In genomic region chr5:61919920-61920319, GRCh38 we compare ENCODE assay signal across 17 cellular contexts.
A peak's percentile ranks its signal among the peaks of the same experiment; 100 is the strongest.
DNase-seq lines count a peak whose midpoint lies in the region; ATAC-seq, FAIRE-seq and TF ChIP-seq lines count a peak whose summit lies in the region.
"Had no signal": no experiment of that assay in that cellular context is flagged by ENCODE, and none has a peak within 500 bp of the region (broad histone marks: within the 10 kb centered on the region; RNA-seq: fewer than 3 reads in every experiment).

No MANE protein-coding gene starts in this region.

- H3K27ac ChIP-seq in osteoblast (ENCODE audit: low read depth, low read length), result no peak overlapping the region
- no peak overlapping the region for H3K27ac ChIP-seq in effector memory CD4-positive, alpha-beta T cell (ENCODE audit: insufficient read depth, low read length, poor library complexity, severe bottlenecking)
- H3K27ac ChIP-seq: BLaER1, Peyer's patch had no signal

- no peak overlapping the region for H2AFZ ChIP-seq in osteoblast (ENCODE audit: low read length)

- H3K4me2 ChIP-seq in osteoblast (ENCODE audit: insufficient read depth, low read length), result no peak overlapping the region
- H3K4me2 ChIP-seq: BLaER1 had no signal

- no peaks in the 10 kb centered on the region for H3K36me3 Mint-ChIP-seq in nephron progenitor cell (ENCODE audit: low read depth)

- H3K27me3 Mint-ChIP-seq in nephron progenitor cell (ENCODE audit: low read depth, poor library complexity), result no peaks in the 10 kb centered on the region
- H3K27me3 Mint-ChIP-seq: activated CD8-positive, alpha-beta T cell treated with anti-CD3 and anti-CD28 coated beads for 36 hours; central memory CD8-positive, alpha-beta T cell had no signal

- H3K4me3 Mint-ChIP-seq in nephron progenitor cell, result no peak overlapping the region
- H3K4me3 Mint-ChIP-seq: activated CD8-positive, alpha-beta T cell treated with anti-CD3 and anti-CD28 coated beads for 36 hours; central memory CD8-positive, alpha-beta T cell had no signal

- no peak for ATAC-seq in HG03442 (IDR thresholded peaks at IDR 0.05; ENCODE audit: unreplicated experiment)
- ATAC-seq: activated CD8-positive, alpha-beta T cell treated with anti-CD3 and anti-CD28 coated beads for 36 hours; right cardiac atrium had no signal

- H4K20me1 ChIP-seq in osteoblast (ENCODE audit: insufficient read depth, low read length), result no peaks in the 10 kb centered on the region
- H4K20me1 ChIP-seq: BLaER1 had no signal

- no peaks in the 10 kb centered on the region for H3K4me1 ChIP-seq in osteoblast (ENCODE audit: insufficient read depth, low read length)
- H3K4me1 ChIP-seq in effector memory CD4-positive, alpha-beta T cell (ENCODE audit: control insufficient read depth, insufficient read depth, low read length, poor library complexity, severe bottlenecking), result no peaks in the 10 kb centered on the region
- H3K4me1 ChIP-seq: BLaER1, Peyer's patch had no signal

- TF ChIP-seq CTCF in bronchial epithelial cell (IDR thresholded peaks at IDR 0.05; ENCODE audit: insufficient read depth, low read length, severe bottlenecking), result no peak
- no peak for TF ChIP-seq CTCF in osteoblast (IDR thresholded peaks at IDR 0.05; ENCODE audit: extremely low read depth, low read depth, low read length)
- TF ChIP-seq CTCF in nephron progenitor cell (IDR thresholded peaks at IDR 0.05), result no peak

- peak; percentile 32 for FAIRE-seq in bronchial epithelial cell (lab: Jason Lieb, UNC)
- FAIRE-seq: H1 had no signal

- H3K79me2 ChIP-seq in osteoblast (ENCODE audit: insufficient read depth, low read length), result no peaks in the 10 kb centered on the region

- no peaks in the 10 kb centered on the region for H3K9me3 Mint-ChIP-seq in nephron progenitor cell
- H3K9me3 Mint-ChIP-seq: activated CD8-positive, alpha-beta T cell treated with anti-CD3 and anti-CD28 coated beads for 36 hours; central memory CD8-positive, alpha-beta T cell had no signal

- no peak overlapping the region for H3K27ac Mint-ChIP-seq in nephron progenitor cell
- H3K27ac Mint-ChIP-seq: activated CD8-positive, alpha-beta T cell treated with anti-CD3 and anti-CD28 coated beads for 36 hours had no signal

- no peaks in the 10 kb centered on the region for H3K4me1 Mint-ChIP-seq in nephron progenitor cell
- H3K4me1 Mint-ChIP-seq: central memory CD8-positive, alpha-beta T cell had no signal

- DNase-seq in HT-29 (ENCODE audit: low spot score) (peak; percentile 18), NCI-H2171 (lab: John Stamatoyannopoulos, UW) (peak; percentile 59), bronchial epithelial cell (ENCODE audit: low read depth) (peak; percentile 97), osteoblast (ENCODE audit: insufficient read length, low spot score, missing footprints) (peak; percentile 29), nephron progenitor cell (no peak)
- DNase-seq in NK-92 treated with Interleukin-12 subunit alpha and Interleukin-12 subunit beta, amount 100 ng/mL, for 24 hours (lab: John Stamatoyannopoulos, UW), result no peak
- no peak for DNase-seq in effector memory CD4-positive, alpha-beta T cell
- DNase-seq: activated CD8-positive, alpha-beta T cell treated with anti-CD3 and anti-CD28 coated beads for 36 hours; activated naive CD4-positive, alpha-beta T cell treated with Interleukin-2 at 50 U/mL for 16 hours; NCI-H187 treated with DMSO at 0.1 percent for 48 hours; right cardiac atrium; T-helper 9 cell had no signal

- H3K27me3 ChIP-seq in bronchial epithelial cell (ENCODE audit: control insufficient read depth, insufficient read depth, low read length), result no peaks in the 10 kb centered on the region
- no peaks in the 10 kb centered on the region for H3K27me3 ChIP-seq in osteoblast (ENCODE audit: insufficient read depth, low read length)
- H3K27me3 ChIP-seq in effector memory CD4-positive, alpha-beta T cell (replicated peaks; ENCODE audit: control insufficient read depth, insufficient read depth, low read length, poor library complexity, severe bottlenecking), result no peaks in the 10 kb centered on the region
- H3K27me3 ChIP-seq: BLaER1, Peyer's patch had no signal

- H3K9me3 ChIP-seq in osteoblast (ENCODE audit: low read depth, low read length), result no peaks in the 10 kb centered on the region
- H3K9me3 ChIP-seq in effector memory CD4-positive, alpha-beta T cell (ENCODE audit: control insufficient read depth, low read length), result no peaks in the 10 kb centered on the region
- H3K9me3 ChIP-seq: BLaER1, Peyer's patch had no signal

- no peak overlapping the region for H3K4me3 ChIP-seq in bronchial epithelial cell (ENCODE audit: low read depth, low read length)
- no peak overlapping the region for H3K4me3 ChIP-seq in osteoblast (ENCODE audit: insufficient read depth, low read length)
- H3K4me3 ChIP-seq in effector memory CD4-positive, alpha-beta T cell (ENCODE audit: insufficient read depth, low read depth, low read length, poor library complexity, severe bottlenecking), result no peak overlapping the region
- H3K4me3 ChIP-seq: BLaER1, Peyer's patch had no signal

- H3K36me3 ChIP-seq in bronchial epithelial cell (ENCODE audit: control insufficient read depth, insufficient read depth, low read length), result no peaks in the 10 kb centered on the region
- no peaks in the 10 kb centered on the region for H3K36me3 ChIP-seq in osteoblast (ENCODE audit: insufficient read depth, low read length)
- no peaks in the 10 kb centered on the region for H3K36me3 ChIP-seq in effector memory CD4-positive, alpha-beta T cell (ENCODE audit: control insufficient read depth, insufficient read depth, low read length)
- H3K36me3 ChIP-seq: BLaER1, Peyer's patch had no signal

Comparison
In these comparisons a context has a peak if more than half of its experiments do, and no peak if none do; other contexts are left out.
1. DNase-seq: peak in HT-29 (single experiment), NCI-H2171 (single experiment), bronchial epithelial cell (single experiment) and osteoblast (single experiment); none in nephron progenitor cell (single experiment), NK-92 treated with Interleukin-12 subunit alpha and Interleukin-12 subunit beta, amount 100 ng/mL, for 24 hours (single experiment) and effector memory CD4-positive, alpha-beta T cell (0 of 3).